ENCODE assay signal across 1 cellular context in the genomic region with DNA sequence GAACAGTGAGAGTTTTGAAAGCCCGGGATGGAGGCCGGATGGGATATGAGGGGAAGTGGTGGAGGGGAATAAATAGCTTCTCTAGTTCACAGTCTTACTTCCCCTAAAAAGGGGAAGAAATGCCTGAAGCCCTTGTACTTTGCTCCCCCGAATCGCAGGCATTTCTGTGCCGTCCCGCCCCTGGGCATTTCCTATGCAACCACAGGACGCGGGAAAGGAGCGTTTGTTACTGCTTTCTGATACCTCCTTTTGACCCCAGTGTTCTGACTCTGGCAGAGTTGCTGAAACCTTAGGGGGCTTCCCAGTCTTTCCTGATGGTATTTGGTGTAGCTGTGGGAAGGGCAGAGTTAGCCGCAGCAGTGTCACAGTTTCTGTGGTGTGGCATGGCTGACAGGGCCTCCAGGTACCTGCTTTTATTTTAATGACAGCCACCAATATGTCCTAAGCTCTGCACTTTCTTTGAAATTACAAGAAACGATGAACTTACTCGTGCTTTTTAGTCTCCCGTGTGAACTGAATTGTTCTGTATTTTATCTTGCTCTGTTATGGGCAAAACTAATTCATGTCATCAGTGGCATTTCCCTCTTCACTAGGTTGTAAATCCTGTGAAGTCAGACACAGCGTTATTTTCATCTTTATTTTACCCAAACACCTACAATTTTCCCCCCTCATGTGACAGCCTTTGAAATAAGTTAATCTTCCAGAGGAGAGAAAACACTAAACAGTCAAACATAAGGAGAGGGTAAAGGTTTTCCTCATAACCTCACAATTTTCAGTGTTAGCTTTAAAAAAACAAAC.
TF ChIP-seq lines count a peak whose summit lies in the region.

No MANE protein-coding gene starts in this region.

TF ChIP-seq in HCT116, 20 proteins besides CTCF, POLR2A, EP300 and RAD21 (continued from another document):
- TF ChIP-seq, protein P1, sequence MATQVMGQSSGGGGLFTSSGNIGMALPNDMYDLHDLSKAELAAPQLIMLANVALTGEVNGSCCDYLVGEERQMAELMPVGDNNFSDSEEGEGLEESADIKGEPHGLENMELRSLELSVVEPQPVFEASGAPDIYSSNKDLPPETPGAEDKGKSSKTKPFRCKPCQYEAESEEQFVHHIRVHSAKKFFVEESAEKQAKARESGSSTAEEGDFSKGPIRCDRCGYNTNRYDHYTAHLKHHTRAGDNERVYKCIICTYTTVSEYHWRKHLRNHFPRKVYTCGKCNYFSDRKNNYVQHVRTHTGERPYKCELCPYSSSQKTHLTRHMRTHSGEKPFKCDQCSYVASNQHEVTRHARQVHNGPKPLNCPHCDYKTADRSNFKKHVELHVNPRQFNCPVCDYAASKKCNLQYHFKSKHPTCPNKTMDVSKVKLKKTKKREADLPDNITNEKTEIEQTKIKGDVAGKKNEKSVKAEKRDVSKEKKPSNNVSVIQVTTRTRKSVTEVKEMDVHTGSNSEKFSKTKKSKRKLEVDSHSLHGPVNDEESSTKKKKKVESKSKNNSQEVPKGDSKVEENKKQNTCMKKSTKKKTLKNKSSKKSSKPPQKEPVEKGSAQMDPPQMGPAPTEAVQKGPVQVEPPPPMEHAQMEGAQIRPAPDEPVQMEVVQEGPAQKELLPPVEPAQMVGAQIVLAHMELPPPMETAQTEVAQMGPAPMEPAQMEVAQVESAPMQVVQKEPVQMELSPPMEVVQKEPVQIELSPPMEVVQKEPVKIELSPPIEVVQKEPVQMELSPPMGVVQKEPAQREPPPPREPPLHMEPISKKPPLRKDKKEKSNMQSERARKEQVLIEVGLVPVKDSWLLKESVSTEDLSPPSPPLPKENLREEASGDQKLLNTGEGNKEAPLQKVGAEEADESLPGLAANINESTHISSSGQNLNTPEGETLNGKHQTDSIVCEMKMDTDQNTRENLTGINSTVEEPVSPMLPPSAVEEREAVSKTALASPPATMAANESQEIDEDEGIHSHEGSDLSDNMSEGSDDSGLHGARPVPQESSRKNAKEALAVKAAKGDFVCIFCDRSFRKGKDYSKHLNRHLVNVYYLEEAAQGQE (IDR thresholded peaks at IDR 0.05; ENCODE audit: low read depth), result no peak
- TF ChIP-seq SRF (IDR thresholded peaks at IDR 0.05; ENCODE audit: low read depth) (no peak), ZNF274 (IDR thresholded peaks at IDR 0.05; ENCODE audit: low read depth, low read length) (no peak), ZFX (IDR thresholded peaks at IDR 0.05) (no peak)
